Comparison of ENCODE assay signal across 1 cellular context in the genomic region with DNA sequence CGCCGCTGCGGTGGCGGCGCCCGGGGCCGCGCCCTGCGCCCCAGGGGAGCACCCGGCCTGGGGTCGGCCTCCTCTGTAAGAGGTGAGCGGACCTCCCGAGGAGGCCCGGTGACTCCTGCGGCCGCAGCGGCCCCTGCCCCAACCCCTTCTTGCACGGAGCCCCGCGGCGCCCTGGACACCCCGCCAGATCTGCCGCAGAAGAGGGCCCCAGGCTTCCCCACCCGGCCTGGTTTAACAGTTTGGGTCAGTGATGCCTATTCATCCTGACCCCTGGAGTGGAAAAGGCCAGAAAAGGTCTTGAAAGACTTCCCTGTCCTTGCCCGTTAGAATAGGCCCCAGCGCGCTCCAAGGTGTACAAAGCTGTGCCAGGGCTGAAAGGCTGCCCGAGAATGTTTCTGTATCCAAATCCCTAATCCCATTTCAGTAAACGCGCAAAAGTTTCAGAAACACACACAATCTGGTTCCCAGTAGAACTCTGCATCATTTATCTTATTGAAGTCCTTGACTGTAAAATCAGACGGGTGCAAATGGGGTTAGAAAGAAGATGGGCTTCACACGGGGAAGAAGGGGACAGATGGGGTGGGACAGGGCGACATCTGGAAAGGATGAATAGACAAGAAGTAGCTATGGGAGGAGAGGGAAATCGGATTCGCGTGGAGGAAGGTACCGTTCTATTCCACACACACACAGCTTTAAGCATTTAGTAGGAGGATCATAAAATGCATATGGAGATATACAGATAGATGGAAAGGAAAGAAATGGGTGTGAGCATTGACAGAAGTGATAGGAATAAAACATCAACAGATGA.
TF ChIP-seq lines count a peak whose summit lies in the region.

No MANE protein-coding gene starts in this region.

TF ChIP-seq in HCT116, 20 proteins besides CTCF, POLR2A, EP300 and RAD21:
- TF ChIP-seq ZFX (IDR thresholded peaks at IDR 0.05) (peak; percentile 74), POLR2AphosphoS5 (IDR thresholded peaks at IDR 0.05; ENCODE audit: low read depth, low read length) (no peak), CBX3 (IDR thresholded peaks at IDR 0.05; ENCODE audit: low read depth) (no peak)
